Comparison of ENCODE assay signal across 9 cellular contexts in genomic region chr20:56429496-56429895, GRCh38. TPM values are rescaled to one million over a fixed set of nuclear protein-coding genes. Genes with fewer than 3 reads are reported as not detected.
DNase-seq lines count a peak whose midpoint lies in the region; ATAC-seq and TF ChIP-seq lines count a peak whose summit lies in the region.
"Had no signal": no experiment of that assay in that cellular context is flagged by ENCODE, and none has a peak within 500 bp of the region (broad histone marks: within the 10 kb centered on the region; RNA-seq: fewer than 3 reads in every experiment).

No MANE protein-coding gene starts in this region.

- H3K9me2 ChIP-seq in GM23248 (ENCODE audit: insufficient read depth) = no peaks in the 10 kb centered on the region

- H3K27ac ChIP-seq in GM23248 = peak overlapping the region; percentile 87
- no peak overlapping the region for H3K27ac ChIP-seq in ascending aorta
- peak overlapping the region in 1 of 10 donors; percentile 74 for H3K27ac ChIP-seq in heart right ventricle

- peak overlapping the region; percentile 60 for H3K9ac ChIP-seq in GM23248

- H3K9me3 Mint-ChIP-seq in T-helper 2 cell treated with Interferon-gamma antibody and Interleukin-4, amounts not matched to agents 5 μg/mL and 100 μg/mL, for 36 hours = peaks cover 8% of the 10 kb centered on the region
- H3K9me3 Mint-ChIP-seq in chondrocyte (ENCODE audit: low read depth) = no peaks in the 10 kb centered on the region

- H2AFZ ChIP-seq in GM23248 = no peak overlapping the region

- peak; percentile 84 for DNase-seq in GM23248
- DNase-seq in T-helper 2 cell treated with Interferon-gamma antibody and Interleukin-4, amounts not matched to agents 5 μg/mL and 100 μg/mL, for 36 hours (ENCODE audit: low spot score) = peak; percentile 43
- no peak for DNase-seq in chondrocyte (ENCODE audit: low spot score)
- DNase-seq in stimulated activated CD4-positive, alpha-beta T cell treated with anti-CD3 and anti-CD28 coated beads, Interleukin-1b, Interleukin-23, amount 100 ng/mL, for 48 hours = peak; percentile 44
- DNase-seq in ascending aorta (ENCODE audit: low spot score in 2 of 2) = no peak
- DNase-seq in heart right ventricle = no peak
- DNase-seq: NCI-H524 treated with DMSO at 0.1 percent for 48 hours had no signal

- intact Hi-C loops in ascending aorta (cut with DNase I) (no loop called here), heart right ventricle (cut with DNase I) (no loop called here)

- H3K36me3 ChIP-seq in GM23248 (ENCODE audit: low read depth) = no peaks in the 10 kb centered on the region
- H3K36me3 ChIP-seq in ascending aorta = no peaks in the 10 kb centered on the region
- no peaks in the 10 kb centered on the region for H3K36me3 ChIP-seq in heart right ventricle

- WGBS in GM23248 (ENCODE audit: low coverage in 1 of 2, low lambda C conversion rate in 2 of 2, missing lambda C conversion rate in 2 of 2), 2 experiments = 21 to 28% methylated on average over 6 of the region's 6 CpGs
- 59 to 67% methylated on average over 6 of the region's 6 CpGs for WGBS in heart right ventricle, 2 donors

- H3K27me3 ChIP-seq in GM23248 (replicated peaks; ENCODE audit: insufficient read depth) (no peaks in the 10 kb centered on the region), ascending aorta (no peaks in the 10 kb centered on the region), heart right ventricle (peaks cover 0 to 15% (median 3%) of the 10 kb centered on the region in 7 donors)

- peaks cover 53% of the 10 kb centered on the region for H3K79me2 ChIP-seq in GM23248 (ENCODE audit: insufficient read depth)

- no peaks in the 10 kb centered on the region for H3K9me3 ChIP-seq in GM23248 (ENCODE audit: low read depth)
- no peaks in the 10 kb centered on the region for H3K9me3 ChIP-seq in ascending aorta
- no peaks in the 10 kb centered on the region for H3K9me3 ChIP-seq in heart right ventricle

- no peak overlapping the region for H3K4me3 ChIP-seq in GM23248
- no peak overlapping the region for H3K4me3 ChIP-seq in ascending aorta
- peak overlapping the region in 1 of 10 donors; percentile 22 for H3K4me3 ChIP-seq in heart right ventricle

- in situ Hi-C loops in GM23248 (cut with MboI) = no loop called here

- H3K4me1 Mint-ChIP-seq in T-helper 2 cell treated with Interferon-gamma antibody and Interleukin-4, amounts not matched to agents 5 μg/mL and 100 μg/mL, for 36 hours (ENCODE audit: low read depth) = peaks cover 29% of the 10 kb centered on the region
- H3K4me1 Mint-ChIP-seq in chondrocyte (ENCODE audit: low read depth) = peaks cover 22% of the 10 kb centered on the region

- peak overlapping the region; percentile 91 for H3K27ac Mint-ChIP-seq in T-helper 2 cell treated with Interferon-gamma antibody and Interleukin-4, amounts not matched to agents 5 μg/mL and 100 μg/mL, for 36 hours
- peak overlapping the region; percentile 45 for H3K27ac Mint-ChIP-seq in chondrocyte (ENCODE audit: unreplicated experiment)

- H3K4me1 ChIP-seq in GM23248 (ENCODE audit: insufficient read depth) (peaks cover 55% of the 10 kb centered on the region), ascending aorta (no peaks in the 10 kb centered on the region), heart right ventricle (peaks cover 0 to 54% (median 7%) of the 10 kb centered on the region in 9 donors)

- ATAC-seq in GM21529 (IDR thresholded peaks at IDR 0.05; ENCODE audit: unreplicated experiment) = no peak
- ATAC-seq in heart right ventricle = no peak
- ATAC-seq in GM21526 (IDR thresholded peaks at IDR 0.05; ENCODE audit: low FRiP score, unreplicated experiment) = no peak

- H3K27me3 Mint-ChIP-seq in T-helper 2 cell treated with Interferon-gamma antibody and Interleukin-4, amounts not matched to agents 5 μg/mL and 100 μg/mL, for 36 hours (ENCODE audit: low read depth) = no peaks in the 10 kb centered on the region
- no peaks in the 10 kb centered on the region for H3K27me3 Mint-ChIP-seq in chondrocyte (ENCODE audit: low read depth)

- no peak for TF ChIP-seq CTCF in chondrocyte (IDR thresholded peaks at IDR 0.05)
- TF ChIP-seq CTCF in ascending aorta (IDR thresholded peaks at IDR 0.05) = no peak
- no peak for TF ChIP-seq CTCF in heart right ventricle (IDR thresholded peaks at IDR 0.05)

- H3K36me3 Mint-ChIP-seq in T-helper 2 cell treated with Interferon-gamma antibody and Interleukin-4, amounts not matched to agents 5 μg/mL and 100 μg/mL, for 36 hours (ENCODE audit: low read depth) = peaks cover 26% of the 10 kb centered on the region
- no peaks in the 10 kb centered on the region for H3K36me3 Mint-ChIP-seq in chondrocyte (ENCODE audit: low read depth)

- H3F3A ChIP-seq in GM23248 (ENCODE audit: insufficient read depth) = peaks cover 68% of the 10 kb centered on the region

- H4K20me1 ChIP-seq in GM23248 (ENCODE audit: insufficient read depth) = no peaks in the 10 kb centered on the region

- peak overlapping the region; percentile 77 for H3K4me3 Mint-ChIP-seq in T-helper 2 cell treated with Interferon-gamma antibody and Interleukin-4, amounts not matched to agents 5 μg/mL and 100 μg/mL, for 36 hours
- no peak overlapping the region for H3K4me3 Mint-ChIP-seq in chondrocyte (ENCODE audit: unreplicated experiment)

- peak overlapping the region; percentile 25 for H3K4me2 ChIP-seq in GM23248 (ENCODE audit: unreplicated experiment)

RNA-seq across cellular contexts. Expression of gene CASS4, which starts 17.4 kb away (rescaled TPM):
- 11.4 and 19.2 TPM in 2 replicates for total RNA-seq in GM23248 (2014; rRNA removed; shearing (Covaris generic))
- 10.4 and 10.5 TPM in 2 replicates for polyA plus RNA-seq in GM23248 (2016; fragmentation: Nextera tagmentation; extraction: Ambion mirVana)
- total RNA-seq in chondrocyte = 0.10 to 0.39 TPM in 2 of 3 replicates, not detected in the other
- total RNA-seq in ascending aorta = 11.2 TPM
- total RNA-seq in heart right ventricle = 1 to 10 TPM in 1 of 10 donors, under 1 TPM in 9; 0.22 to 2.8 (median 0.77) TPM
- under 1 TPM; 0.35 to 0.37 TPM for polyA plus RNA-seq in heart right ventricle

RNA-seq across cellular contexts. Expression of gene CSTF1, which starts 37.1 kb away (rescaled TPM):
- total RNA-seq in GM23248 (2014; rRNA removed; shearing (Covaris generic)) = 56.7 and 69.3 TPM in 2 replicates
- 41.7 and 42.1 TPM in 2 replicates for polyA plus RNA-seq in GM23248 (2016; fragmentation: Nextera tagmentation; extraction: Ambion mirVana)
- 23.7 to 33.1 TPM (median 26.0 TPM) in 3 replicates for total RNA-seq in chondrocyte
- 13.7 TPM for total RNA-seq in ascending aorta
- total RNA-seq in heart right ventricle = 10 to 100 TPM; 16.3 to 23.7 (median 21.6) TPM
- 10 to 100 TPM in 1 of 2 donors, 1 to 10 TPM in 1; 3.7 to 11.3 TPM for polyA plus RNA-seq in heart right ventricle

RNA-seq across cellular contexts. Expression of gene AURKA, which starts 37.5 kb away (rescaled TPM):
- 69.8 and 70.8 TPM in 2 replicates for total RNA-seq in GM23248 (2014; rRNA removed; shearing (Covaris generic))
- polyA plus RNA-seq in GM23248 (2016; fragmentation: Nextera tagmentation; extraction: Ambion mirVana) (78.9 and 88.5 TPM in 2 replicates), heart right ventricle (10 to 100 TPM in 1 of 2 donors, 1 to 10 TPM in 1; 2.4 to 11.0 TPM)
- total RNA-seq in chondrocyte (8.7 to 10.5 TPM (median 9.6 TPM) in 3 replicates), ascending aorta (not detected), heart right ventricle (10 to 100 TPM in 1 of 10 donors, 1 to 10 TPM in 9; 3.9 to 12.2 (median 7.5) TPM)

RNA-seq across cellular contexts. Expression of gene RTF2, which starts 38.9 kb away (rescaled TPM):
- total RNA-seq in GM23248 (2014; rRNA removed; shearing (Covaris generic)) = 128 and 141 TPM in 2 replicates
- polyA plus RNA-seq in GM23248 (2016; fragmentation: Nextera tagmentation; extraction: Ambion mirVana) (257 and 270 TPM in 2 replicates), heart right ventricle (100 to 1,000 TPM in 1 of 2 donors, 10 to 100 TPM in 1; 29.1 to 113 TPM)
- total RNA-seq in chondrocyte (61.2 to 79.3 TPM (median 64.7 TPM) in 3 replicates), ascending aorta (54.5 TPM), heart right ventricle (10 to 100 TPM; 83.1 to 95.5 (median 88.6) TPM)

Comparison
In these comparisons a context has a peak if more than half of its experiments do, and no peak if none do; other contexts are left out.
1. DNase-seq: peak in GM23248 (single experiment), T-helper 2 cell treated with Interferon-gamma antibody and Interleukin-4, amounts not matched to agents 5 μg/mL and 100 μg/mL, for 36 hours (single experiment) and stimulated activated CD4-positive, alpha-beta T cell treated with anti-CD3 and anti-CD28 coated beads, Interleukin-1b, Interleukin-23, amount 100 ng/mL, for 48 hours (single experiment); none in chondrocyte (single experiment), ascending aorta (0 of 2) and heart right ventricle (0 of 2).